Comparison of ENCODE assay signal across 11 cellular contexts in the genomic region with DNA sequence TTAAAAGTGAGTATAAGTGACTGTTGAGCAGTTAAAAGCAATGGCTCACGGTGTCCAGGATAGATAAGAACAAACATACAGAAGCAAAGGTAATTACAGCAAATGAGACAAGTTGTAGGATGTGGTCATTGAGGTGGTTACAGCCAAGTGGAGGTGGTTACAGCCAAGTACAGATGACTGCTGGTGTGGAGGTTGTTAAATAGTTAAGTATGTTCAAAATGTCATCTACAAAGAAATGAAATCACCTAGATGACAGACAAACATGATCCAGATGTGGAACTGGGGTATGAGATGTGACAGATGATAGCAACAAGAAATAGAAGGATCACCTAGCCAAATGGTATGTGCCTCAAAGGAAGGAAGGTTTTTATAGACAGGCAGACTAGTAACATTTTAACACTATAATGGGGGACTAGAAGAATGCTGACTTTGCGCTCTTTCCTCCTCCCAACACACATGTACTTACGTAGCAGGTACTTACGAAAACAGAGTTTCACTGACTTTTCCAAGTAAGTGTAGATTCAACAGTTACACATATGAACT. TPM values are rescaled to one million over a fixed set of nuclear protein-coding genes. Genes with fewer than 3 reads are reported as not detected.
DNase-seq lines count a peak whose midpoint lies in the region; ATAC-seq, FAIRE-seq and TF ChIP-seq lines count a peak whose summit lies in the region.
"Had no signal": no experiment of that assay in that cellular context is flagged by ENCODE, and none has a peak within 500 bp of the region (broad histone marks: within the 10 kb centered on the region; RNA-seq: fewer than 3 reads in every experiment).

No MANE protein-coding gene starts in this region.

- intact Hi-C loops in aorta (cut with DNase I), result loop anchor here in 1 of 2 donors (5.0 kb wide), 2 partner anchors 157 to 172 kb away; no protein-coding TSS in a partner anchor

- DNase-seq in GM12892 (ENCODE audit: insufficient read length) (no peak), NCI-H1048 (lab: John Stamatoyannopoulos, UW) (no peak), neuronal stem cell (ENCODE audit: low spot score) (no peak), OCI-M2 (lab: John Stamatoyannopoulos, UW; ENCODE audit: unreplicated experiment) (no peak), aorta (no peak)
- DNase-seq: colonic mucosa had no signal

- H3K4me2 ChIP-seq in neuronal stem cell (ENCODE audit: insufficient read depth, low read length, poor library complexity, severe bottlenecking), result no peak overlapping the region

- H3K23ac ChIP-seq in neuronal stem cell (ENCODE audit: low read depth, low read length, poor library complexity), result no peak overlapping the region

- H3K36me3 ChIP-seq in KOPT-K1 (ENCODE audit: insufficient read depth, low read length) (no peaks in the 10 kb centered on the region), neuronal stem cell (replicated peaks in 1 of 2; ENCODE audit: control insufficient read depth in 2 of 2, insufficient read depth in 2 of 2, low read length in 2 of 2) (no peaks in the 10 kb centered on the region), aorta (ENCODE audit: control insufficient read depth in 1 of 2, insufficient read depth in 2 of 2, low read length in 1 of 2) (no peaks in the 10 kb centered on the region)
- H3K36me3 ChIP-seq: colonic mucosa had no signal

- no peak overlapping the region for H2AFZ ChIP-seq in neuronal stem cell (ENCODE audit: low read length)

- no peak overlapping the region for H4K91ac ChIP-seq in neuronal stem cell (ENCODE audit: low read depth, low read length, poor library complexity)

- peak overlapping the region; percentile 43 for H3K27ac ChIP-seq in KOPT-K1 (ENCODE audit: low read depth, low read length, poor library complexity, severe bottlenecking)
- no peak overlapping the region for H3K27ac ChIP-seq in neuronal stem cell (replicated peaks; ENCODE audit: low read length)
- no peak overlapping the region for H3K27ac ChIP-seq in aorta (ENCODE audit: low read depth in 1 of 2, low read length in 2 of 2)
- H3K27ac ChIP-seq: colonic mucosa had no signal

- H3K18ac ChIP-seq in neuronal stem cell (ENCODE audit: low read length), result no peak overlapping the region

- no peak overlapping the region for H2BK120ac ChIP-seq in neuronal stem cell (ENCODE audit: low read depth, low read length)

- H3K4me3 ChIP-seq in neuronal stem cell (ENCODE audit: low read length in 2 of 2) (no peak overlapping the region), aorta (ENCODE audit: low read length in 2 of 2) (no peak overlapping the region)
- H3K4me3 ChIP-seq: colonic mucosa had no signal

- H2AK5ac ChIP-seq in neuronal stem cell (ENCODE audit: low read depth, low read length), result no peak overlapping the region

- H3K4ac ChIP-seq in neuronal stem cell (ENCODE audit: low read length), result no peak overlapping the region

- ATAC-seq in GM21723 (IDR thresholded peaks at IDR 0.05; ENCODE audit: unreplicated experiment), result peak; percentile 45
- no peak for ATAC-seq in aorta (ENCODE audit: low FRiP score)

- no peak overlapping the region for H3K9ac ChIP-seq in neuronal stem cell (ENCODE audit: low read depth, low read length, poor library complexity)

- H3K27me3 ChIP-seq in neuronal stem cell (ENCODE audit: control insufficient read depth in 3 of 3, insufficient read depth in 3 of 3, low read depth in 1 of 3, low read length in 3 of 3) (no peaks in the 10 kb centered on the region), aorta (ENCODE audit: control insufficient read depth in 1 of 2, insufficient read depth in 2 of 2, low read length in 1 of 2) (no peaks in the 10 kb centered on the region)
- H3K27me3 ChIP-seq: colonic mucosa had no signal

- H3K9me3 ChIP-seq in KOPT-K1 (ENCODE audit: insufficient read depth, low read length, poor library complexity, severe bottlenecking) (no peaks in the 10 kb centered on the region), neuronal stem cell (replicated peaks in 1 of 2; ENCODE audit: control insufficient read depth in 2 of 2, insufficient read depth in 1 of 2, low read depth in 1 of 2, low read length in 2 of 2) (no peaks in the 10 kb centered on the region), aorta (ENCODE audit: control insufficient read depth, low read length) (no peaks in the 10 kb centered on the region)
- H3K9me3 ChIP-seq: colonic mucosa had no signal

- FAIRE-seq in GM12892 (lab: Jason Lieb, UNC) (peak; percentile 92), islet of Langerhans (lab: Jason Lieb, UNC) (peak; percentile 58)
- FAIRE-seq: G401.6, TTC549 had no signal

- no peaks in the 10 kb centered on the region for H3K79me1 ChIP-seq in neuronal stem cell (ENCODE audit: low read depth, low read length)

- no peak overlapping the region for H2BK12ac ChIP-seq in neuronal stem cell (ENCODE audit: low read length)

- H2BK15ac ChIP-seq in neuronal stem cell (ENCODE audit: low read length), result no peak overlapping the region

- no peak overlapping the region for H4K8ac ChIP-seq in neuronal stem cell (ENCODE audit: low read depth, low read length)

- no peak for TF ChIP-seq POLR2A in GM12892 (IDR thresholded peaks at IDR 0.05; ENCODE audit: low read depth, low read length)

- WGBS in neuronal stem cell (ENCODE audit: extremely low coverage in 2 of 2, insufficient read length in 2 of 2, insufficient replicate concordance in 1 of 2), 2 donors, result no CpG with 5 or more reads among the region's 4 CpGs
- WGBS in aorta, 2 donors, result 53 to 59% methylated on average over 4 of the region's 4 CpGs

- H3K4me1 ChIP-seq in neuronal stem cell (ENCODE audit: control insufficient read depth in 2 of 2, insufficient read depth in 1 of 2, low read depth in 1 of 2, low read length in 2 of 2), result peaks cover 0 to 2% of the 10 kb centered on the region in 2 donors
- peaks cover 0 to 5% of the 10 kb centered on the region in 2 donors for H3K4me1 ChIP-seq in aorta (ENCODE audit: control insufficient read depth in 1 of 2, insufficient read depth in 2 of 2, low read length in 2 of 2)
- H3K4me1 ChIP-seq: colonic mucosa had no signal

- no peak overlapping the region for H3K14ac ChIP-seq in neuronal stem cell (ENCODE audit: low read length)

- H2BK5ac ChIP-seq in neuronal stem cell (ENCODE audit: low read length), result no peak overlapping the region

RNA-seq across cellular contexts. Expression of a gene that starts 6.8 kb away (rescaled TPM):
- polyA plus RNA-seq in GM12892 (2012; ENCODE audit: missing spikeins), result 22.0 TPM
- 11.7 TPM for polyA plus RNA-seq in neuronal stem cell (2013, experiment 1 of 2)
- 11.4 TPM for polyA plus RNA-seq in neuronal stem cell (2013, experiment 2 of 2)
- 10 to 100 TPM; 52.7 to 61.3 TPM for total RNA-seq in aorta
- polyA plus RNA-seq in aorta, result 10 to 100 TPM in 1 of 2 donors, 1 to 10 TPM in 1; 5.6 to 17.8 TPM
